In genomic region chr17:81901167-81902022, GRCh38 we compare ENCODE assay signal across 10 cellular contexts. TPM values are rescaled to one million over a fixed set of nuclear protein-coding genes. Genes with fewer than 3 reads are reported as not detected.
A peak's percentile ranks its signal among the peaks of the same experiment; 100 is the strongest.
DNase-seq lines count a peak whose midpoint lies in the region; ATAC-seq and TF ChIP-seq lines count a peak whose summit lies in the region.
"Had no signal": no experiment of that assay in that cellular context is flagged by ENCODE, and none has a peak within 500 bp of the region (broad histone marks: within the 10 kb centered on the region; RNA-seq: fewer than 3 reads in every experiment).

No MANE protein-coding gene starts in this region.

- no peaks in the 10 kb centered on the region for H3K9me3 Mint-ChIP-seq in H9
- H3K9me3 Mint-ChIP-seq in WTC11 = no peaks in the 10 kb centered on the region

- no peak overlapping the region for H3K9ac ChIP-seq in H9 (ENCODE audit: extremely low read depth, insufficient read length, low read length)

- H2BK20ac ChIP-seq in H9 (ENCODE audit: low read depth, low read length, poor library complexity, severe bottlenecking) = no peak overlapping the region

- H3K9me3 ChIP-seq in H9 (ENCODE audit: control insufficient read depth, low read depth, low read length) (no peaks in the 10 kb centered on the region), iPS DF 6.9 (ENCODE audit: control insufficient read depth, insufficient read depth, low read length) (no peaks in the 10 kb centered on the region)

- H3K14ac ChIP-seq in H9 (ENCODE audit: insufficient read depth, low read length) = no peak overlapping the region

- H3K4me3 ChIP-seq in iPS DF 6.9 (ENCODE audit: low read length) (peak overlapping the region; percentile 51; the same call in 1 of the 2 replicates), skeletal muscle cell (ENCODE audit: low read depth, low read length) (peak overlapping the region; percentile 42)

- peak overlapping the region; percentile 31 for H3K4me2 ChIP-seq in H9 (ENCODE audit: insufficient read depth, insufficient read length, low read length)

- no peaks in the 10 kb centered on the region for H3K79me1 ChIP-seq in H9 (ENCODE audit: insufficient read depth, low read depth, low read length, poor library complexity, severe bottlenecking)

- H2BK5ac ChIP-seq in H9 (ENCODE audit: insufficient read length, low read length) = no peak overlapping the region

- no peak overlapping the region for H3T11ph ChIP-seq in H9 (ENCODE audit: low read length)

- H3K23ac ChIP-seq in H9 (ENCODE audit: insufficient read length, low read depth, low read length) = no peak overlapping the region

- peak; percentile 7 for ATAC-seq in WTC11

- no peak overlapping the region for H2AFZ ChIP-seq in H9 (ENCODE audit: low read length)

- H3K18ac ChIP-seq in H9 (ENCODE audit: insufficient read length, low read depth, low read length) = no peak overlapping the region

- H3K27me3 ChIP-seq in H9 (ENCODE audit: insufficient read depth, low read length) = no peaks in the 10 kb centered on the region; the same call in 1 of the 2 replicates
- peaks cover 5% of the 10 kb centered on the region; the same call in 1 of the 2 replicates for H3K27me3 ChIP-seq in iPS DF 6.9 (ENCODE audit: control insufficient read depth, insufficient read depth, low read length)

- peaks cover 11% of the 10 kb centered on the region for H3K27me3 Mint-ChIP-seq in H9 (ENCODE audit: low read depth)
- peaks cover 13% of the 10 kb centered on the region for H3K27me3 Mint-ChIP-seq in WTC11 (ENCODE audit: low read depth)

- peaks cover 11% of the 10 kb centered on the region for H3K23me2 ChIP-seq in H9 (ENCODE audit: insufficient read length, low read depth, low read length, poor library complexity, severe bottlenecking)

- WGBS in H9 (ENCODE audit: extremely low coverage, insufficient read length, low lambda C conversion rate) = no CpG with 5 or more reads among the region's 21 CpGs
- WGBS in iPS DF 6.9 (ENCODE audit: insufficient coverage, insufficient read length) = no CpG with 5 or more reads among the region's 21 CpGs

- H3K4ac ChIP-seq in H9 (ENCODE audit: low read depth, low read length) = no peak overlapping the region

- peaks cover 8 to 33% (median 22%) of the 10 kb centered on the region in 3 experiments; a peak in 6 of 7 replicates for H3K36me3 Mint-ChIP-seq in H9 (ENCODE audit: insufficient read depth in 1 of 3, low read depth in 3 of 3)
- peaks cover 16% of the 10 kb centered on the region for H3K36me3 Mint-ChIP-seq in WTC11

- H3K4me1 Mint-ChIP-seq in H9 (peaks cover 0 to 3% of the 10 kb centered on the region in 2 experiments; a peak in 2 of 4 replicates), WTC11 (no peaks in the 10 kb centered on the region)

- no peak overlapping the region for H4K8ac ChIP-seq in H9 (replicated peaks; ENCODE audit: insufficient read length, low read depth, low read length)

- no peak overlapping the region for H2BK120ac ChIP-seq in H9 (ENCODE audit: low read depth, low read length, poor library complexity, severe bottlenecking)

- no peaks in the 10 kb centered on the region for H3K79me2 ChIP-seq in H9 (ENCODE audit: insufficient read depth, low read length)

- CTCF ChIA-PET in WTC11 (lab: Charles Lee) = interaction anchor here (0.9 to 1.8 kb wide), 3 partner anchors 32 to 129 kb away, joined by 3 to 4 read pairs (median 3); no protein-coding TSS in a partner anchor

- H3K27ac ChIP-seq in H9 (ENCODE audit: insufficient read length, low read depth, low read length) (no peak overlapping the region), iPS DF 6.9 (ENCODE audit: low read length) (no peak overlapping the region)
- H3K27ac ChIP-seq: WERI-Rb-1 had no signal

- H3K4me3 Mint-ChIP-seq in H9 (peak overlapping the region in 1 of 2 experiments; percentile 15; a peak in 3 of 5 replicates), WTC11 (peak overlapping the region; percentile 35)

- H2AK5ac ChIP-seq in H9 (ENCODE audit: insufficient read length, low read length) = no peak overlapping the region

- no peaks in the 10 kb centered on the region for H4K20me1 ChIP-seq in H9 (ENCODE audit: control insufficient read depth, insufficient read depth, insufficient read length)

- no peak overlapping the region for H3K56ac ChIP-seq in H9 (ENCODE audit: insufficient read length, low read depth, low read length)

- no peak overlapping the region for H4K91ac ChIP-seq in H9 (ENCODE audit: insufficient read length, low read depth, low read length)

- DNase-seq in H9 (no peak), WTC11 (ENCODE audit: low spot score) (no peak), iPS DF 6.9 (ENCODE audit: low read depth, low spot score) (no peak), skeletal muscle cell (ENCODE audit: low read depth) (no peak), NCI-H2081 (lab: John Stamatoyannopoulos, UW) (no peak), anterior cingulate cortex (lab: John Stamatoyannopoulos, UW) (no peak), NCI-H2107 treated with DMSO at 0.1 percent for 48 hours (lab: John Stamatoyannopoulos, UW; ENCODE audit: unreplicated experiment) (no peak)
- no peak for DNase-seq in stimulated activated naive CD4-positive, alpha-beta T cell treated with Interleukin-2 at 50 U/mL for 16 hours (lab: John Stamatoyannopoulos, UW)
- DNase-seq: GF-D8, WERI-Rb-1 had no signal

- H3K36me3 ChIP-seq in iPS DF 6.9 (ENCODE audit: control insufficient read depth, insufficient read depth, low read length) = peaks cover 15% of the 10 kb centered on the region

- no peak overlapping the region for H2BK12ac ChIP-seq in H9 (ENCODE audit: insufficient read length, low read depth, low read length)

- H4K5ac ChIP-seq in H9 (ENCODE audit: insufficient read length, low read depth, low read length) = no peak overlapping the region

- H3K4me1 ChIP-seq in H9 (ENCODE audit: insufficient read depth, low read length) (no peaks in the 10 kb centered on the region), iPS DF 6.9 (ENCODE audit: control insufficient read depth, insufficient read depth, low read length) (peaks cover 3% of the 10 kb centered on the region; the same call in 1 of the 2 replicates)

- TF ChIP-seq CTCF in H9 (conservative IDR thresholded peaks at IDR 0.05) (no peak), WTC11 (IDR thresholded peaks at IDR 0.05) (no peak)

- H2BK15ac ChIP-seq in H9 (ENCODE audit: low read depth, low read length) = no peak overlapping the region

- POLR2A ChIA-PET in WTC11 (lab: Charles Lee) = interaction anchor here (0.9 to 1.5 kb wide), 2 partner anchors 10 to 32 kb away, joined by 4 to 6 read pairs; partner anchors contain the start of genes ALYREF and ANAPC11

- H3K27ac Mint-ChIP-seq in H9 (no peak overlapping the region), WTC11 (no peak overlapping the region)

TF ChIP-seq in WTC11, 78 proteins besides CTCF, POLR2A, EP300 and RAD21 (continues in another document):
- TF ChIP-seq ZNF425 (CRISPR knock-in tag; conservative IDR thresholded peaks at IDR 0.05) (no peak), ERG (CRISPR knock-in tag; IDR thresholded peaks at IDR 0.05) (no peak)

RNA-seq across cellular contexts. Expression of gene NPB, which starts 0.6 kb away (rescaled TPM):
- 2.1 and 2.4 TPM in 2 replicates for total RNA-seq in H9 (2021)
- 1.9 to 2.1 TPM (median 1.9 TPM) in 3 replicates for total RNA-seq in WTC11 (2021)

RNA-seq across cellular contexts. Expression of gene PCYT2, which starts 9.8 kb away (rescaled TPM):
- total RNA-seq in H9 (2021) (24.5 and 24.9 TPM in 2 replicates), WTC11 (2021) (24.7 to 31.4 TPM (median 26.3 TPM) in 3 replicates)

RNA-seq across cellular contexts. Expression of gene ANAPC11, which starts 9.9 kb away (rescaled TPM):
- total RNA-seq in H9 (2021) (197 and 208 TPM in 2 replicates), WTC11 (2021) (217 to 249 TPM (median 245 TPM) in 3 replicates)

RNA-seq across cellular contexts. Expression of gene ALYREF, which starts 10.0 kb away (rescaled TPM):
- total RNA-seq in H9 (2021) (212 and 219 TPM in 2 replicates), WTC11 (2021) (172 to 212 TPM (median 174 TPM) in 3 replicates)

RNA-seq across cellular contexts. Expression of gene SIRT7, which starts 16.6 kb away (rescaled TPM):
- 28.7 and 29.7 TPM in 2 replicates for total RNA-seq in H9 (2021)
- total RNA-seq in WTC11 (2021) = 19.5 to 24.2 TPM (median 20.9 TPM) in 3 replicates
